26 cellular contexts compared by ENCODE assay signal in genomic region chr17:54405826-54406225, GRCh38.
"Had no signal": no experiment of that assay in that cellular context is flagged by ENCODE, and none has a peak within 500 bp of the region (broad histone marks: within the 10 kb centered on the region; RNA-seq: fewer than 3 reads in every experiment).

No MANE protein-coding gene starts in this region.

- H3K4me1 ChIP-seq: gastrocnemius medialis, heart right ventricle, left lung, lower lobe of right lung had no signal

- FAIRE-seq: colon, endothelial cell of umbilical vein, islet of Langerhans, keratinocyte had no signal

- H3K27ac ChIP-seq: coronary artery, dorsolateral prefrontal cortex, epithelial cell of prostate, esophagus squamous epithelium, gastrocnemius medialis, heart right ventricle, left lung, lower lobe of right lung had no signal

- H3K9me3 ChIP-seq: esophagus squamous epithelium, gastrocnemius medialis, left lung, lower lobe of right lung had no signal

- DNase-seq: dermis blood vessel endothelial cell; dorsolateral prefrontal cortex; effector CD4-positive, alpha-beta T cell; effector memory CD4-positive, alpha-beta T cell; erythroblast; esophagus squamous epithelium; foreskin fibroblast; foreskin melanocyte; gastrocnemius medialis; glutamatergic neuron; head of caudate nucleus; heart right ventricle; hippocampal formation; left cardiac atrium; left lung; left ventricle myocardium superior; lower lobe of right lung; mesendoderm; midbrain had no signal

- H3K36me3 ChIP-seq: esophagus squamous epithelium, gastrocnemius medialis, heart right ventricle, left lung, lower lobe of right lung had no signal

- ATAC-seq: esophagus mucosa, gastrocnemius medialis, heart right ventricle, left cardiac atrium, left lung, left ventricle myocardium superior, lower lobe of right lung had no signal

- H3K27me3 ChIP-seq: dorsolateral prefrontal cortex, esophagus squamous epithelium, gastrocnemius medialis, heart right ventricle, left lung had no signal

- H3K4me3 ChIP-seq: coronary artery, dorsolateral prefrontal cortex, esophagus squamous epithelium, gastrocnemius medialis, heart right ventricle, left lung, lower lobe of right lung had no signal
